Comparison of ENCODE assay signal across 16 cellular contexts in genomic region chr5:167964529-167964928, GRCh38.
DNase-seq lines count a peak whose midpoint lies in the region; ATAC-seq and TF ChIP-seq lines count a peak whose summit lies in the region.
"Had no signal": no experiment of that assay in that cellular context is flagged by ENCODE, and none has a peak within 500 bp of the region (broad histone marks: within the 10 kb centered on the region; RNA-seq: fewer than 3 reads in every experiment).

No MANE protein-coding gene starts in this region.

- H3K9me3 ChIP-seq in AG04450 (ENCODE audit: control insufficient read depth, insufficient read depth, low read length) (peaks cover 4% of the 10 kb centered on the region; the same call in 1 of the 2 replicates), RWPE2 (ENCODE audit: severe bottlenecking) (no peaks in the 10 kb centered on the region)

- no peaks in the 10 kb centered on the region for H3K27me3 ChIP-seq in AG04450 (ENCODE audit: control insufficient read depth, insufficient read depth, low read length)
- no peaks in the 10 kb centered on the region for H3K27me3 ChIP-seq in H7 (ENCODE audit: control insufficient read depth, insufficient read depth, low read length)
- H3K27me3 ChIP-seq in RWPE2 (ENCODE audit: insufficient read depth, poor library complexity, severe bottlenecking) = no peaks in the 10 kb centered on the region
- H3K27me3 ChIP-seq: BLaER1 treated with 17β-estradiol and CSF1 and Interleukin-3, amounts not matched to agents 10 nM and 100 nM had no signal

- intact Hi-C loops in Right ventricle myocardium superior (cut with DNase I) = no loop called here

- H3K4me3 ChIP-seq in AG04450 (ENCODE audit: low read depth, low read length) (no peak overlapping the region), H7 (ENCODE audit: insufficient read depth, low read depth, low read length) (no peak overlapping the region), RWPE2 (ENCODE audit: severe bottlenecking) (no peak overlapping the region), foreskin fibroblast (ENCODE audit: low read depth in 1 of 2, low read length in 2 of 2) (no peak overlapping the region)
- H3K4me3 ChIP-seq: BLaER1 treated with 17β-estradiol and CSF1 and Interleukin-3, amounts not matched to agents 10 nM and 100 nM had no signal

- ATAC-seq in RWPE2 (ENCODE audit: low read depth) (peak; percentile 57; the same call in 2 of the 3 replicates), Right ventricle myocardium superior (ENCODE audit: poor library complexity) (no peak)
- ATAC-seq in natural killer cell treated with Interleukin-12 subunit alpha and Interleukin-12 subunit beta and Interleukin-15 and Interleukin-18, amount 100 ng/mL, for 72 hours = no peak
- ATAC-seq: activated CD8-positive, alpha-beta T cell treated with anti-CD3 and anti-CD28 coated beads for 36 hours; PC-3; T-helper 17 cell had no signal

- no peak for DNase-seq in AG04450 (ENCODE audit: low read depth, low spot score)
- DNase-seq in H7 = peak; percentile 41
- DNase-seq in RWPE2 (ENCODE audit: low spot score) = no peak
- DNase-seq in foreskin fibroblast = no peak
- no peak for DNase-seq in NK-92 (lab: John Stamatoyannopoulos, UW; ENCODE audit: unreplicated experiment)
- no peak for DNase-seq in natural killer cell treated with Interleukin-12 subunit alpha and Interleukin-12 subunit beta and Interleukin-15 and Interleukin-18, amount 100 ng/mL, for 72 hours (ENCODE audit: low spot score)
- DNase-seq in mesothelial cell of epicardium (ENCODE audit: low spot score in 2 of 2, unreplicated experiment in 2 of 2) = no peak
- no peak for DNase-seq in Right ventricle myocardium superior
- DNase-seq: activated CD8-positive, alpha-beta T cell treated with anti-CD3 and anti-CD28 coated beads for 36 hours; activated effector memory CD4-positive, alpha-beta T cell treated with anti-CD3 and anti-CD28 coated beads, Interleukin-2, amount 50 U/mL, for 16 hours; NCI-H2107; PC-3; stimulated activated naive CD4-positive, alpha-beta T cell; T-helper 17 cell had no signal

- H3K36me3 ChIP-seq in H7 (replicated peaks; ENCODE audit: control insufficient read depth, insufficient read depth, low read length) = no peaks in the 10 kb centered on the region
- no peaks in the 10 kb centered on the region for H3K36me3 ChIP-seq in RWPE2 (ENCODE audit: low read depth)

- peaks cover 5% of the 10 kb centered on the region for H3K9me3 Mint-ChIP-seq in natural killer cell treated with Interleukin-12 subunit alpha and Interleukin-12 subunit beta and Interleukin-15 and Interleukin-18, amount 100 ng/mL, for 72 hours
- peaks cover 4% of the 10 kb centered on the region for H3K9me3 Mint-ChIP-seq in mesothelial cell of epicardium
- H3K9me3 Mint-ChIP-seq: activated CD8-positive, alpha-beta T cell treated with anti-CD3 and anti-CD28 coated beads for 36 hours had no signal

- peak; percentile 41 for TF ChIP-seq CTCF in AG04450 (IDR thresholded peaks at IDR 0.05; ENCODE audit: low read depth, low read length)
- peak; percentile 51 for TF ChIP-seq CTCF in RWPE2 (IDR thresholded peaks at IDR 0.05; ENCODE audit: poor library complexity, severe bottlenecking)
- peak; percentile 35 for TF ChIP-seq CTCF in foreskin fibroblast (IDR thresholded peaks at IDR 0.05; ENCODE audit: low read depth, low read length)
- no peak for TF ChIP-seq CTCF in mesothelial cell of epicardium (IDR thresholded peaks at IDR 0.05; ENCODE audit: unreplicated experiment)

- H3K27me3 Mint-ChIP-seq in natural killer cell treated with Interleukin-12 subunit alpha and Interleukin-12 subunit beta and Interleukin-15 and Interleukin-18, amount 100 ng/mL, for 72 hours = no peaks in the 10 kb centered on the region
- H3K27me3 Mint-ChIP-seq in mesothelial cell of epicardium (ENCODE audit: low read depth) = no peaks in the 10 kb centered on the region
- H3K27me3 Mint-ChIP-seq: activated CD8-positive, alpha-beta T cell treated with anti-CD3 and anti-CD28 coated beads for 36 hours; central memory CD8-positive, alpha-beta T cell had no signal

- H3K4me3 Mint-ChIP-seq in natural killer cell treated with Interleukin-12 subunit alpha and Interleukin-12 subunit beta and Interleukin-15 and Interleukin-18, amount 100 ng/mL, for 72 hours = no peak overlapping the region
- no peak overlapping the region for H3K4me3 Mint-ChIP-seq in mesothelial cell of epicardium
- H3K4me3 Mint-ChIP-seq: activated CD8-positive, alpha-beta T cell treated with anti-CD3 and anti-CD28 coated beads for 36 hours; central memory CD8-positive, alpha-beta T cell; T-helper 17 cell had no signal

- no peaks in the 10 kb centered on the region for H3K4me1 ChIP-seq in RWPE2 (ENCODE audit: insufficient read depth, poor library complexity, severe bottlenecking)
- H3K4me1 ChIP-seq: BLaER1 treated with 17β-estradiol and CSF1 and Interleukin-3, amounts not matched to agents 10 nM and 100 nM had no signal

- CTCF ChIA-PET in AG04450 (lab: Charles Lee) = interaction anchor here (1.0 kb wide), 1 partner anchor 22 kb away, joined by 3 read pairs; no protein-coding TSS in a partner anchor

- H3K36me3 Mint-ChIP-seq in natural killer cell treated with Interleukin-12 subunit alpha and Interleukin-12 subunit beta and Interleukin-15 and Interleukin-18, amount 100 ng/mL, for 72 hours = no peaks in the 10 kb centered on the region
- H3K36me3 Mint-ChIP-seq in mesothelial cell of epicardium = peaks cover 8% of the 10 kb centered on the region

- no peak overlapping the region for H3K27ac Mint-ChIP-seq in natural killer cell treated with Interleukin-12 subunit alpha and Interleukin-12 subunit beta and Interleukin-15 and Interleukin-18, amount 100 ng/mL, for 72 hours
- no peak overlapping the region for H3K27ac Mint-ChIP-seq in mesothelial cell of epicardium
- H3K27ac Mint-ChIP-seq: activated CD8-positive, alpha-beta T cell treated with anti-CD3 and anti-CD28 coated beads for 36 hours; T-helper 17 cell had no signal

- H3K27ac ChIP-seq in AG04450 (ENCODE audit: low read depth, low read length) = no peak overlapping the region
- no peak overlapping the region for H3K27ac ChIP-seq in RWPE2 (ENCODE audit: poor library complexity, severe bottlenecking)
- H3K27ac ChIP-seq: BLaER1 treated with 17β-estradiol and CSF1 and Interleukin-3, amounts not matched to agents 10 nM and 100 nM had no signal

- POLR2A ChIA-PET in AG04450 (lab: Yijun Ruan, JAX) = no interaction called here

- no peaks in the 10 kb centered on the region for H3K4me1 Mint-ChIP-seq in natural killer cell treated with Interleukin-12 subunit alpha and Interleukin-12 subunit beta and Interleukin-15 and Interleukin-18, amount 100 ng/mL, for 72 hours (ENCODE audit: low read depth in 2 of 2)
- peaks cover 32% of the 10 kb centered on the region for H3K4me1 Mint-ChIP-seq in mesothelial cell of epicardium
- H3K4me1 Mint-ChIP-seq: central memory CD8-positive, alpha-beta T cell; T-helper 17 cell had no signal
